20 cellular contexts compared by ENCODE assay signal in the genomic region with DNA sequence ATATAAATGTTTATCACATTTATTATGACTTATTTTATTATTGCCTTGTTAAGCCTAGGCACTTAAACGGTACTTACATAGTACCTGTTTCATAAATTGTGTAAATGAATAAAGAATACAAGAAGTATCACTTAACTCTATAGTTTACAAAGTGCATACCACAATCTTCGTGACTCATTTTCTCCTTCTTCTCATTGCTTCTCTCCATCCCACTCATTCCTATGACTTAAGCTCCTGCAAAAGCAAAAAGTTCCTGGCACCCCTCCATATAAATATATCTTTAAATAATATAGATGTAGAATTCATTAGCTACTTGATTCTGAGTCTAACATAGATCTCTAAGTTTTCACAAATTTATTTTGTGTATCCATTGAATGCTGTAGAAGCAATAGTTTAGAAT.
DNase-seq lines count a peak whose midpoint lies in the region.
"Had no signal": no experiment of that assay in that cellular context is flagged by ENCODE, and none has a peak within 500 bp of the region (broad histone marks: within the 10 kb centered on the region; RNA-seq: fewer than 3 reads in every experiment).

No MANE protein-coding gene starts in this region.

- H4K91ac ChIP-seq in mesenchymal stem cell (ENCODE audit: low read length), result no peak overlapping the region

- H3K9ac ChIP-seq in mesenchymal stem cell (ENCODE audit: low read length), result no peak overlapping the region
- H3K9ac ChIP-seq: BLaER1 treated with 17β-estradiol and CSF1 and Interleukin-3, amounts not matched to agents 10 nM and 100 nM had no signal

- no peak overlapping the region for H3K23ac ChIP-seq in mesenchymal stem cell (ENCODE audit: low read length in 2 of 2)

- H3K4me3 ChIP-seq in ACC112 (ENCODE audit: low read depth, low read length) (no peak overlapping the region), mesenchymal stem cell (ENCODE audit: insufficient read depth in 1 of 2, low read depth in 1 of 2, low read length in 2 of 2) (no peak overlapping the region)
- H3K4me3 ChIP-seq: BLaER1 treated with 17β-estradiol and CSF1 and Interleukin-3, amounts not matched to agents 10 nM and 100 nM; GM12878; SJSA1 had no signal

- H3K36me3 ChIP-seq in ACC112 (ENCODE audit: insufficient read depth, low read length) (no peaks in the 10 kb centered on the region), mesenchymal stem cell (ENCODE audit: control insufficient read depth in 1 of 2, insufficient read depth in 2 of 2, low read depth in 1 of 2, low read length in 2 of 2) (no peaks in the 10 kb centered on the region)
- H3K36me3 ChIP-seq: BLaER1 treated with 17β-estradiol and CSF1 and Interleukin-3, amounts not matched to agents 10 nM and 100 nM; SJSA1 had no signal

- no peak overlapping the region for H2BK12ac ChIP-seq in mesenchymal stem cell (ENCODE audit: low read length in 2 of 2)

- peaks cover 9% of the 10 kb centered on the region for H3K9me3 ChIP-seq in mesenchymal stem cell (ENCODE audit: control insufficient read depth, low read length)
- H3K9me3 ChIP-seq: SJSA1 had no signal

- no peak overlapping the region for H2BK15ac ChIP-seq in mesenchymal stem cell (ENCODE audit: low read depth, poor library complexity, severe bottlenecking)

- no peaks in the 10 kb centered on the region for H3K79me1 ChIP-seq in mesenchymal stem cell (replicated peaks; ENCODE audit: low read length, poor library complexity, severe bottlenecking)

- peaks cover 25% of the 10 kb centered on the region for H3K4me1 ChIP-seq in ACC112 (ENCODE audit: control insufficient read depth, insufficient read depth, low read length, unreplicated experiment)
- H3K4me1 ChIP-seq in mesenchymal stem cell (ENCODE audit: control insufficient read depth, insufficient read depth, low read depth, low read length), result no peaks in the 10 kb centered on the region
- H3K4me1 ChIP-seq: BLaER1 treated with 17β-estradiol and CSF1 and Interleukin-3, amounts not matched to agents 10 nM and 100 nM; SJSA1 had no signal

- no peak overlapping the region for H3K4me2 ChIP-seq in mesenchymal stem cell (ENCODE audit: low read length, poor library complexity, severe bottlenecking)
- H3K4me2 ChIP-seq: BLaER1 treated with 17β-estradiol and CSF1 and Interleukin-3, amounts not matched to agents 10 nM and 100 nM had no signal

- no peak overlapping the region for H3K14ac ChIP-seq in mesenchymal stem cell (ENCODE audit: low read length in 2 of 2)

- H3K27ac ChIP-seq in ACC112 (ENCODE audit: low read depth, low read length), result peak overlapping the region; percentile 30; the same call in 1 of the 2 replicates
- no peak overlapping the region for H3K27ac ChIP-seq in mesenchymal stem cell (ENCODE audit: low read length, poor library complexity, severe bottlenecking)
- H3K27ac ChIP-seq: 22Rv1; BLaER1 treated with 17β-estradiol and CSF1 and Interleukin-3, amounts not matched to agents 10 nM and 100 nM; HL-60; SJSA1 had no signal

- H2BK5ac ChIP-seq in mesenchymal stem cell (ENCODE audit: low read depth, low read length, poor library complexity, severe bottlenecking), result no peak overlapping the region

- H2AFZ ChIP-seq in ACC112 (ENCODE audit: low read length, unreplicated experiment), result no peak overlapping the region
- H2AFZ ChIP-seq in mesenchymal stem cell (ENCODE audit: low read depth, low read length), result no peak overlapping the region

- no peaks in the 10 kb centered on the region for H3K79me2 ChIP-seq in ACC112 (ENCODE audit: control insufficient read depth, insufficient read depth, low read length, unreplicated experiment)

- H4K8ac ChIP-seq in mesenchymal stem cell (ENCODE audit: low read length), result no peak overlapping the region

- H2BK120ac ChIP-seq in mesenchymal stem cell (ENCODE audit: low read depth, low read length), result no peak overlapping the region

- no peaks in the 10 kb centered on the region for H3K27me3 ChIP-seq in ACC112 (ENCODE audit: insufficient read depth, low read length)
- no peaks in the 10 kb centered on the region for H3K27me3 ChIP-seq in mesenchymal stem cell (ENCODE audit: control insufficient read depth in 1 of 2, insufficient read depth in 1 of 2, low read length in 2 of 2)
- H3K27me3 ChIP-seq: BLaER1 treated with 17β-estradiol and CSF1 and Interleukin-3, amounts not matched to agents 10 nM and 100 nM; SJSA1 had no signal

- 38% methylated on average over 1 of the region's 2 CpGs for WGBS in mesenchymal stem cell

- no peak overlapping the region for H3K18ac ChIP-seq in mesenchymal stem cell (ENCODE audit: low read depth in 1 of 2, low read length in 2 of 2)

- no peak overlapping the region for H3K4ac ChIP-seq in mesenchymal stem cell (ENCODE audit: low read depth in 1 of 2, low read length in 2 of 2)

- no peak overlapping the region for H2AK5ac ChIP-seq in mesenchymal stem cell (ENCODE audit: low read length, severe bottlenecking)

- DNase-seq in NCI-H226, result peak; percentile 17
- DNase-seq in fibroblast of gingiva (ENCODE audit: low read depth), result peak; percentile 30
- DNase-seq in mesenchymal stem cell, result peak; percentile 62
- no peak for DNase-seq in activated CD4-positive, alpha-beta T cell treated with anti-CD3 and anti-CD28 coated beads for 4 hours
- no peak for DNase-seq in stimulated activated CD8-positive, alpha-beta memory T cell treated with anti-CD3 and anti-CD28 coated beads, Interleukin-4, amount 100 ng/mL, for 48 hours
- no peak for DNase-seq in NCI-H146 (lab: John Stamatoyannopoulos, UW)
- DNase-seq in NCI-H748 treated with DMSO at 0.1 percent for 48 hours (lab: John Stamatoyannopoulos, UW), result no peak
- DNase-seq: CD8-positive, alpha-beta memory T cell; DMS79; GDM1; NCI-H2029; NCI-H2171; NCI-H446 treated with DMSO at 0.1 percent for 48 hours; NCI-H774 had no signal

Comparison
In these comparisons a context has a peak if more than half of its experiments do, and no peak if none do; other contexts are left out.
1. DNase-seq: peak in NCI-H226 (single experiment), fibroblast of gingiva (single experiment) and mesenchymal stem cell (single experiment); none in activated CD4-positive, alpha-beta T cell treated with anti-CD3 and anti-CD28 coated beads for 4 hours (0 of 2), stimulated activated CD8-positive, alpha-beta memory T cell treated with anti-CD3 and anti-CD28 coated beads, Interleukin-4, amount 100 ng/mL, for 48 hours (single experiment), NCI-H146 (single experiment) and NCI-H748 treated with DMSO at 0.1 percent for 48 hours (single experiment).